ENCODE assay signal across 8 cellular contexts in genomic region chr3:195260286-195260905, GRCh38. TPM values are rescaled to one million over a fixed set of nuclear protein-coding genes. Genes with fewer than 3 reads are reported as not detected.
DNase-seq lines count a peak whose midpoint lies in the region; ATAC-seq and TF ChIP-seq lines count a peak whose summit lies in the region.

No MANE protein-coding gene starts in this region.

- H3K36me3 Mint-ChIP-seq in activated CD4-positive, alpha-beta T cell treated with anti-CD3 and anti-CD28 coated beads, Interleukin-2, amount 10 ng/mL, durations not matched to agents 7 days and 5 days (ENCODE audit: low read depth) = peaks cover 3% of the 10 kb centered on the region
- H3K36me3 Mint-ChIP-seq in osteocyte (ENCODE audit: unreplicated experiment) = no peaks in the 10 kb centered on the region

- no peak for TF ChIP-seq CTCF in fibroblast of villous mesenchyme (IDR thresholded peaks at IDR 0.05; ENCODE audit: insufficient read depth, low read depth, low read length)
- peak; percentile 18 for TF ChIP-seq CTCF in osteocyte (IDR thresholded peaks at IDR 0.05)

- peak overlapping the region; percentile 66 for H3K4me3 ChIP-seq in fibroblast of villous mesenchyme (ENCODE audit: low read depth, low read length)

- POLR2A ChIA-PET in activated CD4-positive, alpha-beta T cell treated with anti-CD3 and anti-CD28 coated beads, Interleukin-2, amount 10 ng/mL, durations not matched to agents 7 days and 5 days (lab: Charles Lee) = interaction anchor here (0.6 kb wide), 1 partner anchor 89 kb away, joined by 4 read pairs; no protein-coding TSS in a partner anchor

- H3K4me3 Mint-ChIP-seq in activated CD4-positive, alpha-beta T cell treated with anti-CD3 and anti-CD28 coated beads, Interleukin-2, amount 10 ng/mL, durations not matched to agents 7 days and 5 days = peak overlapping the region; percentile 69
- H3K4me3 Mint-ChIP-seq in osteocyte (ENCODE audit: unreplicated experiment) = peak overlapping the region; percentile 64

- H3K27me3 Mint-ChIP-seq in activated CD4-positive, alpha-beta T cell treated with anti-CD3 and anti-CD28 coated beads, Interleukin-2, amount 10 ng/mL, durations not matched to agents 7 days and 5 days = no peaks in the 10 kb centered on the region
- no peaks in the 10 kb centered on the region for H3K27me3 Mint-ChIP-seq in osteocyte (ENCODE audit: unreplicated experiment)

- CTCF ChIA-PET in activated CD4-positive, alpha-beta T cell treated with anti-CD3 and anti-CD28 coated beads, Interleukin-2, amount 10 ng/mL, durations not matched to agents 7 days and 5 days (lab: Charles Lee) = interaction anchor here (0.7 to 3.7 kb wide), 8 partner anchors 10 to 590 kb away, joined by 3 to 48 read pairs (median 3); partner anchors contain the start of gene XXYLT1

- ATAC-seq in GM21423 (IDR thresholded peaks at IDR 0.05; ENCODE audit: unreplicated experiment) = peak; percentile 3

- DNase-seq in DMS53 treated with DMSO at 0.1 percent for 48 hours (lab: John Stamatoyannopoulos, UW; ENCODE audit: unreplicated experiment) = peak; percentile 81
- peak; percentile 47 for DNase-seq in LoVo (ENCODE audit: low spot score)
- DNase-seq in activated CD4-positive, alpha-beta T cell treated with anti-CD3 and anti-CD28 coated beads, Interleukin-2, amount 10 ng/mL, durations not matched to agents 7 days and 5 days = peak; percentile 38
- no peak for DNase-seq in fibroblast of villous mesenchyme (ENCODE audit: low read depth)
- no peak for DNase-seq in osteocyte (ENCODE audit: extremely low spot score, unreplicated experiment)
- DNase-seq in amniotic stem cell (lab: John Stamatoyannopoulos, UW) = no peak
- no peak for DNase-seq in ecto neural progenitor cell (ENCODE audit: low spot score)

- H3K9me3 Mint-ChIP-seq in activated CD4-positive, alpha-beta T cell treated with anti-CD3 and anti-CD28 coated beads, Interleukin-2, amount 10 ng/mL, durations not matched to agents 7 days and 5 days = no peaks in the 10 kb centered on the region
- no peaks in the 10 kb centered on the region for H3K9me3 Mint-ChIP-seq in osteocyte (ENCODE audit: unreplicated experiment)

- peak overlapping the region; percentile 67 for H3K27ac Mint-ChIP-seq in activated CD4-positive, alpha-beta T cell treated with anti-CD3 and anti-CD28 coated beads, Interleukin-2, amount 10 ng/mL, durations not matched to agents 7 days and 5 days
- no peak overlapping the region for H3K27ac Mint-ChIP-seq in osteocyte (ENCODE audit: unreplicated experiment)

- H3K4me1 Mint-ChIP-seq in activated CD4-positive, alpha-beta T cell treated with anti-CD3 and anti-CD28 coated beads, Interleukin-2, amount 10 ng/mL, durations not matched to agents 7 days and 5 days = peaks cover 40% of the 10 kb centered on the region
- peaks cover 32% of the 10 kb centered on the region for H3K4me1 Mint-ChIP-seq in osteocyte (ENCODE audit: unreplicated experiment)

RNA-seq across cellular contexts. Expression of gene XXYLT1, which starts 10.6 kb away (rescaled TPM):
- 1 to 10 TPM; 7.7 to 7.8 TPM for total RNA-seq in activated CD4-positive, alpha-beta T cell treated with anti-CD3 and anti-CD28 coated beads, Interleukin-2, amount 10 ng/mL, durations not matched to agents 7 days and 5 days
- total RNA-seq in fibroblast of villous mesenchyme (32.8 and 33.5 TPM in 2 replicates), osteocyte (35.1 and 35.8 TPM in 2 replicates)

Comparison
In these comparisons a context has a peak if more than half of its experiments do, and no peak if none do; other contexts are left out.
1. DNase-seq: peak in DMS53 treated with DMSO at 0.1 percent for 48 hours (single experiment), LoVo (single experiment) and activated CD4-positive, alpha-beta T cell treated with anti-CD3 and anti-CD28 coated beads, Interleukin-2, amount 10 ng/mL, durations not matched to agents 7 days and 5 days (single experiment); none in fibroblast of villous mesenchyme (single experiment), osteocyte (single experiment), amniotic stem cell (single experiment) and ecto neural progenitor cell (single experiment).